34 cellular contexts compared by ENCODE assay signal in the genomic region with DNA sequence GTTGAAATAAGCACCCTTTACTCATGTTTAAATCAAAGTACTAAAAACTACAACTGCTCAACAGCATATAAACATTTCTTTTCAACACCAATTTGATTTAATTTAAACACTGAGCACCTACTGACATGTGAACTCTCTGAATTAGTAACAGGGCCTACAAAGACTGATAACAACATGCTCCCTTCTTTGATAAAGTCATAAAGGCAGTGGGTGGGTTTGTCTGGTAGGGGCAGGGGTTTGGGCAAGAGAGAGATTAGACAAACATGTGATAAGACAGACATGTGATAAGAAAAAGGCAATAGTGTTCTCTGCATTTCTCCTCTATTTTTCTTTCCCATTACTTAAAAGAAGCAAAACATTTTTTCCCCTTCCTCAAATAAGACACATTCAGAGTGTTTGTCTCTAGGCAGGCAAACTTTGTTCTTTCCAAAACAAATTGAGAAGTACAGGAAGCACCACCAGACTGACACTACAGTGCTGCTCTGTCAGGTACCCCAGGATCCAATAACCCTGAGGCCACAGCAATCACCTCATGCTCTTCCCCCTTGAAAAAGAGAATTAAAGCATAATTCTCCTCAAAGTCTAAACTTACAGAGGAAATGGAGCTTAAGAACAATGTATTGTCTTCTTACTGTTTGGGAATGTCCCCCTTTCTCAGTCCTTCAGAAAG. TPM values are rescaled to one million over a fixed set of nuclear protein-coding genes. Genes with fewer than 3 reads are reported as not detected.
DNase-seq lines count a peak whose midpoint lies in the region; ATAC-seq and TF ChIP-seq lines count a peak whose summit lies in the region.
"Had no signal": no experiment of that assay in that cellular context is flagged by ENCODE, and none has a peak within 500 bp of the region (broad histone marks: within the 10 kb centered on the region; RNA-seq: fewer than 3 reads in every experiment).

No MANE protein-coding gene starts in this region.

- H3K4me1 ChIP-seq in OCI-LY7 (ENCODE audit: insufficient read depth, low read length, poor library complexity, severe bottlenecking) (no peaks in the 10 kb centered on the region), PC-9 (replicated peaks; ENCODE audit: insufficient read depth) (no peaks in the 10 kb centered on the region)
- H3K4me1 ChIP-seq: breast epithelium, uterus had no signal

- no peak for DNase-seq in activated CD4-positive, alpha-beta T cell treated with anti-CD3 and anti-CD28 coated beads for 36 hours
- no peak for DNase-seq in activated CD4-positive, alpha-beta T cell treated with anti-CD3 and anti-CD28 coated beads, Interleukin-2, amount 50 U/mL, for 48 hours
- DNase-seq in OCI-LY7 (ENCODE audit: low spot score) (no peak), NCI-H345 (lab: John Stamatoyannopoulos, UW) (no peak), PC-9 (no peak)
- no peak for DNase-seq in activated naive CD8-positive, alpha-beta T cell treated with anti-CD3 and anti-CD28 coated beads for 36 hours
- DNase-seq in natural killer cell treated with Interleukin-12 subunit alpha and Interleukin-12 subunit beta and Interleukin-15 and Interleukin-18, amount 100 ng/mL, for 72 hours (ENCODE audit: low spot score) = no peak
- DNase-seq: 8988T; CD4-positive, CD25-positive, alpha-beta regulatory T cell; DMS 273 treated with DMSO at 0.1 percent for 48 hours; effector memory CD4-positive, alpha-beta T cell; GOT3; HFFc6; kidney glomerular epithelial cell; MV-4-11; NCI-H1436 treated with DMSO at 0.1 percent for 48 hours; NCI-H446; NCI-H774; stimulated activated CD4-positive, alpha-beta T cell treated with anti-CD3 and anti-CD28 coated beads, Interleukin-12 subunit alpha, Interleukin-12 subunit beta, amount 100 ng/mL, for 4 hours; stimulated activated CD4-positive, alpha-beta T cell treated with anti-CD3 and anti-CD28 coated beads, Interleukin-4, amount 100 ng/mL, for 4 hours; stimulated activated naive CD4-positive, alpha-beta T cell; uterus; WERI-Rb-1 had no signal

- no peaks in the 10 kb centered on the region for H4K20me1 ChIP-seq in OCI-LY7 (ENCODE audit: insufficient read depth, low read length)
- no peaks in the 10 kb centered on the region for H4K20me1 ChIP-seq in PC-9 (ENCODE audit: insufficient read depth)

- no peaks in the 10 kb centered on the region for H3K36me3 Mint-ChIP-seq in activated CD4-positive, alpha-beta T cell treated with anti-CD3 and anti-CD28 coated beads for 36 hours (ENCODE audit: low read depth)
- peaks cover 23% of the 10 kb centered on the region for H3K36me3 Mint-ChIP-seq in activated naive CD8-positive, alpha-beta T cell treated with anti-CD3 and anti-CD28 coated beads for 36 hours
- H3K36me3 Mint-ChIP-seq in natural killer cell treated with Interleukin-12 subunit alpha and Interleukin-12 subunit beta and Interleukin-15 and Interleukin-18, amount 100 ng/mL, for 72 hours = peaks cover 4% of the 10 kb centered on the region
- H3K36me3 Mint-ChIP-seq: CD4-positive, CD25-positive, alpha-beta regulatory T cell had no signal

- H2AFZ ChIP-seq in OCI-LY7 (ENCODE audit: low read length) (peak overlapping the region; percentile 10; the same call in 1 of the 2 replicates), PC-9 (no peak overlapping the region)

- H3K36me3 ChIP-seq in OCI-LY7 (ENCODE audit: insufficient read depth, low read length) (no peaks in the 10 kb centered on the region), PC-9 (ENCODE audit: low read depth) (no peaks in the 10 kb centered on the region)
- H3K36me3 ChIP-seq: breast epithelium, thoracic aorta, uterus, WERI-Rb-1 had no signal

- CTCF ChIA-PET in activated CD4-positive, alpha-beta T cell treated with anti-CD3 and anti-CD28 coated beads for 36 hours (lab: Charles Lee) = interaction anchor here (0.9 kb wide), 1 partner anchor 12 kb away, joined by 5 read pairs; a partner anchor contains a TSS
- CTCF ChIA-PET in OCI-LY7 (lab: Charles Lee; ENCODE audit: unreplicated experiment) = no interaction called here
- CTCF ChIA-PET in PC-9 (lab: Charles Lee) = no interaction called here

- no peaks in the 10 kb centered on the region for H3K79me2 ChIP-seq in OCI-LY7 (ENCODE audit: insufficient read depth, low read depth, low read length)
- H3K79me2 ChIP-seq in PC-9 (ENCODE audit: low read depth) = no peaks in the 10 kb centered on the region

- peaks cover 5% of the 10 kb centered on the region for H3K27me3 Mint-ChIP-seq in activated CD4-positive, alpha-beta T cell treated with anti-CD3 and anti-CD28 coated beads for 36 hours
- no peaks in the 10 kb centered on the region for H3K27me3 Mint-ChIP-seq in activated naive CD8-positive, alpha-beta T cell treated with anti-CD3 and anti-CD28 coated beads for 36 hours
- H3K27me3 Mint-ChIP-seq in natural killer cell treated with Interleukin-12 subunit alpha and Interleukin-12 subunit beta and Interleukin-15 and Interleukin-18, amount 100 ng/mL, for 72 hours = no peaks in the 10 kb centered on the region

- POLR2A ChIA-PET in activated CD4-positive, alpha-beta T cell treated with anti-CD3 and anti-CD28 coated beads for 36 hours (lab: Charles Lee) = interaction anchor here (1.1 kb wide), 1 partner anchor 12 kb away, joined by 4 read pairs; a partner anchor contains a TSS
- POLR2A ChIA-PET in OCI-LY7 (lab: Charles Lee) (interaction anchor here (0.9 to 1.0 kb wide), 2 partner anchors 40 to 63 kb away, joined by 3 read pairs; a partner anchor contains a TSS), PC-9 (lab: Charles Lee; ENCODE audit: unreplicated experiment) (no interaction called here)

- intact Hi-C loops in activated CD4-positive, alpha-beta T cell treated with anti-CD3 and anti-CD28 coated beads for 36 hours (cut with DNase I, micrococcal nuclease) = no loop called here
- intact Hi-C loops in OCI-LY7 (cut with micrococcal nuclease; ENCODE audit: unreplicated experiment) = no loop called here
- intact Hi-C loops in PC-9 (cut with micrococcal nuclease; ENCODE audit: unreplicated experiment) = no loop called here

- BruUV-seq in OCI-LY7 (replicated peaks; lab: Mats Ljungman, UMichigan) = no TSS peak
- no TSS peak for BruUV-seq in PC-9 (replicated peaks; lab: Mats Ljungman, UMichigan)

- H3K9me2 ChIP-seq in OCI-LY7 (ENCODE audit: insufficient read depth, low read length) (no peaks in the 10 kb centered on the region), PC-9 (ENCODE audit: insufficient read depth) (no peaks in the 10 kb centered on the region)

- ATAC-seq in activated CD4-positive, alpha-beta T cell treated with anti-CD3 and anti-CD28 coated beads for 36 hours = no peak
- no peak for ATAC-seq in natural killer cell treated with Interleukin-12 subunit alpha and Interleukin-12 subunit beta and Interleukin-15 and Interleukin-18, amount 100 ng/mL, for 72 hours
- no peak for ATAC-seq in GM21737 (IDR thresholded peaks at IDR 0.05; ENCODE audit: unreplicated experiment)
- ATAC-seq: Right ventricle myocardium inferior, sciatic nerve, SK-N-SH treated with all-trans-retinoic acid at 6 μM for 48 hours had no signal

- no peaks in the 10 kb centered on the region for H3K27me3 ChIP-seq in PC-9 (ENCODE audit: insufficient read depth, low read depth)
- H3K27me3 ChIP-seq: breast epithelium, uterus had no signal

- peak overlapping the region; percentile 31 for H3K27ac Mint-ChIP-seq in activated CD4-positive, alpha-beta T cell treated with anti-CD3 and anti-CD28 coated beads for 36 hours
- peak overlapping the region; percentile 80 for H3K27ac Mint-ChIP-seq in activated naive CD8-positive, alpha-beta T cell treated with anti-CD3 and anti-CD28 coated beads for 36 hours
- peak overlapping the region; percentile 80 to 97 for H3K27ac Mint-ChIP-seq in natural killer cell treated with Interleukin-12 subunit alpha and Interleukin-12 subunit beta and Interleukin-15 and Interleukin-18, amount 100 ng/mL, for 72 hours
- H3K27ac Mint-ChIP-seq: HFFc6; T-helper 2 cell treated with Interferon-gamma antibody and Interleukin-4, amounts not matched to agents 5 μg/mL and 100 μg/mL, for 36 hours had no signal

- peaks cover 35% of the 10 kb centered on the region for H3K4me1 Mint-ChIP-seq in activated CD4-positive, alpha-beta T cell treated with anti-CD3 and anti-CD28 coated beads for 36 hours
- H3K4me1 Mint-ChIP-seq in activated naive CD8-positive, alpha-beta T cell treated with anti-CD3 and anti-CD28 coated beads for 36 hours = peaks cover 56% of the 10 kb centered on the region
- H3K4me1 Mint-ChIP-seq in natural killer cell treated with Interleukin-12 subunit alpha and Interleukin-12 subunit beta and Interleukin-15 and Interleukin-18, amount 100 ng/mL, for 72 hours (ENCODE audit: low read depth in 2 of 2) = peaks cover 43 to 56% of the 10 kb centered on the region in 2 donors

- H3K9me3 ChIP-seq in OCI-LY7 (ENCODE audit: low read length) (peaks cover 9% of the 10 kb centered on the region; the same call in 1 of the 2 replicates), PC-9 (ENCODE audit: insufficient read depth, low read depth) (no peaks in the 10 kb centered on the region)
- H3K9me3 ChIP-seq: breast epithelium, thoracic aorta, uterus had no signal

- H3F3A ChIP-seq in PC-9 (ENCODE audit: insufficient read depth, low read depth) = no peaks in the 10 kb centered on the region

- H3K27ac ChIP-seq in OCI-LY7 (ENCODE audit: low read depth, low read length, poor library complexity, severe bottlenecking) = no peak overlapping the region
- H3K27ac ChIP-seq in PC-9 = no peak overlapping the region
- H3K27ac ChIP-seq: breast epithelium, HL-60, thoracic aorta, uterus, WERI-Rb-1 had no signal

- no peaks in the 10 kb centered on the region for H3K9me3 Mint-ChIP-seq in activated CD4-positive, alpha-beta T cell treated with anti-CD3 and anti-CD28 coated beads for 36 hours (ENCODE audit: low read depth)
- peaks cover 1% of the 10 kb centered on the region for H3K9me3 Mint-ChIP-seq in activated naive CD8-positive, alpha-beta T cell treated with anti-CD3 and anti-CD28 coated beads for 36 hours
- H3K9me3 Mint-ChIP-seq in natural killer cell treated with Interleukin-12 subunit alpha and Interleukin-12 subunit beta and Interleukin-15 and Interleukin-18, amount 100 ng/mL, for 72 hours = no peaks in the 10 kb centered on the region
- H3K9me3 Mint-ChIP-seq: CD4-positive, CD25-positive, alpha-beta regulatory T cell; HFFc6; T-helper 2 cell treated with Interferon-gamma antibody and Interleukin-4, amounts not matched to agents 5 μg/mL and 100 μg/mL, for 36 hours had no signal

- no peak overlapping the region for H3K4me3 ChIP-seq in OCI-LY7 (ENCODE audit: low read depth, low read length, poor library complexity, severe bottlenecking)
- no peak overlapping the region for H3K4me3 ChIP-seq in PC-9
- H3K4me3 ChIP-seq: breast epithelium, lung, thoracic aorta, uterus had no signal

- TF ChIP-seq CTCF in OCI-LY7 (conservative IDR thresholded peaks at IDR 0.05; ENCODE audit: low read length) (no peak), PC-9 (conservative IDR thresholded peaks at IDR 0.05) (no peak)

- H3K4me2 ChIP-seq in OCI-LY7 (ENCODE audit: low read length) (no peak overlapping the region), PC-9 (no peak overlapping the region)

- no peak overlapping the region for H3K4me3 Mint-ChIP-seq in activated CD4-positive, alpha-beta T cell treated with anti-CD3 and anti-CD28 coated beads for 36 hours
- no peak overlapping the region for H3K4me3 Mint-ChIP-seq in activated naive CD8-positive, alpha-beta T cell treated with anti-CD3 and anti-CD28 coated beads for 36 hours
- peak overlapping the region; percentile 36 for H3K4me3 Mint-ChIP-seq in natural killer cell treated with Interleukin-12 subunit alpha and Interleukin-12 subunit beta and Interleukin-15 and Interleukin-18, amount 100 ng/mL, for 72 hours
- H3K4me3 Mint-ChIP-seq: CD4-positive, CD25-positive, alpha-beta regulatory T cell; HFFc6; T-helper 2 cell treated with Interferon-gamma antibody and Interleukin-4, amounts not matched to agents 5 μg/mL and 100 μg/mL, for 36 hours had no signal

RNA-seq across cellular contexts. Expression of a gene that starts 12.0 kb away (rescaled TPM):
- 1 to 10 TPM; 1.2 to 2.4 TPM for total RNA-seq in activated CD4-positive, alpha-beta T cell treated with anti-CD3 and anti-CD28 coated beads for 36 hours
- 0.66 TPM in 1 of 2 replicates, not detected in the other for total RNA-seq in OCI-LY7 (2014; rRNA removed; shearing (Covaris generic))
- total RNA-seq in OCI-LY7 (2022) (1.0 TPM in 1 of 2 replicates, not detected in the other), PC-9 (2021) (6.1 and 6.2 TPM in 2 replicates)
- total RNA-seq in activated naive CD8-positive, alpha-beta T cell treated with anti-CD3 and anti-CD28 coated beads for 36 hours = 1 to 10 TPM; 5.7 to 6.3 TPM
- 1 to 10 TPM; 2.4 to 4.0 TPM for total RNA-seq in natural killer cell treated with Interleukin-12 subunit alpha and Interleukin-12 subunit beta and Interleukin-15 and Interleukin-18, amount 100 ng/mL, for 72 hours
- total RNA-seq: CD4-positive, CD25-positive, alpha-beta regulatory T cell; fibroblast of villous mesenchyme; HFFc6; posterior vena cava; thoracic aorta had no signal

RNA-seq across cellular contexts. Expression of a gene that starts 12.3 kb away (rescaled TPM):
- 10 to 100 TPM; 35.6 to 39.4 TPM for total RNA-seq in activated CD4-positive, alpha-beta T cell treated with anti-CD3 and anti-CD28 coated beads for 36 hours
- total RNA-seq in OCI-LY7 (2014; rRNA removed; shearing (Covaris generic)) = 27.8 and 29.7 TPM in 2 replicates
- 20.3 and 21.8 TPM in 2 replicates for total RNA-seq in OCI-LY7 (2022)
- total RNA-seq in activated naive CD8-positive, alpha-beta T cell treated with anti-CD3 and anti-CD28 coated beads for 36 hours = 10 to 100 TPM; 58.5 to 60.2 TPM
- 10 to 100 TPM; 24.8 to 27.7 TPM for total RNA-seq in natural killer cell treated with Interleukin-12 subunit alpha and Interleukin-12 subunit beta and Interleukin-15 and Interleukin-18, amount 100 ng/mL, for 72 hours
- 14.3 and 15.2 TPM in 2 replicates for total RNA-seq in PC-9 (2021)

RNA-seq across cellular contexts. Expression of a gene that starts 40.4 kb away (rescaled TPM):
- total RNA-seq in activated CD4-positive, alpha-beta T cell treated with anti-CD3 and anti-CD28 coated beads for 36 hours = 10 to 100 TPM; 67.6 to 81.7 TPM
- 23.7 and 40.2 TPM in 2 replicates for total RNA-seq in OCI-LY7 (2014; rRNA removed; shearing (Covaris generic))
- total RNA-seq in OCI-LY7 (2022) (33.9 and 39.5 TPM in 2 replicates), PC-9 (2021) (154 and 166 TPM in 2 replicates)
- 10 to 100 TPM; 67.0 to 70.7 TPM for total RNA-seq in activated naive CD8-positive, alpha-beta T cell treated with anti-CD3 and anti-CD28 coated beads for 36 hours
- total RNA-seq in natural killer cell treated with Interleukin-12 subunit alpha and Interleukin-12 subunit beta and Interleukin-15 and Interleukin-18, amount 100 ng/mL, for 72 hours = 10 to 100 TPM; 12.0 to 27.4 TPM

Comparison
In these comparisons a context has a peak if more than half of its experiments do, and no peak if none do; other contexts are left out.
1. H3K27ac Mint-ChIP-seq: peak in every context shown above with its lines; median percentile 88 in natural killer cell treated with Interleukin-12 subunit alpha and Interleukin-12 subunit beta and Interleukin-15 and Interleukin-18, amount 100 ng/mL, for 72 hours; 80 in activated naive CD8-positive, alpha-beta T cell treated with anti-CD3 and anti-CD28 coated beads for 36 hours; 31 in activated CD4-positive, alpha-beta T cell treated with anti-CD3 and anti-CD28 coated beads for 36 hours.